Comparison of ENCODE assay signal across 14 cellular contexts in the genomic region with DNA sequence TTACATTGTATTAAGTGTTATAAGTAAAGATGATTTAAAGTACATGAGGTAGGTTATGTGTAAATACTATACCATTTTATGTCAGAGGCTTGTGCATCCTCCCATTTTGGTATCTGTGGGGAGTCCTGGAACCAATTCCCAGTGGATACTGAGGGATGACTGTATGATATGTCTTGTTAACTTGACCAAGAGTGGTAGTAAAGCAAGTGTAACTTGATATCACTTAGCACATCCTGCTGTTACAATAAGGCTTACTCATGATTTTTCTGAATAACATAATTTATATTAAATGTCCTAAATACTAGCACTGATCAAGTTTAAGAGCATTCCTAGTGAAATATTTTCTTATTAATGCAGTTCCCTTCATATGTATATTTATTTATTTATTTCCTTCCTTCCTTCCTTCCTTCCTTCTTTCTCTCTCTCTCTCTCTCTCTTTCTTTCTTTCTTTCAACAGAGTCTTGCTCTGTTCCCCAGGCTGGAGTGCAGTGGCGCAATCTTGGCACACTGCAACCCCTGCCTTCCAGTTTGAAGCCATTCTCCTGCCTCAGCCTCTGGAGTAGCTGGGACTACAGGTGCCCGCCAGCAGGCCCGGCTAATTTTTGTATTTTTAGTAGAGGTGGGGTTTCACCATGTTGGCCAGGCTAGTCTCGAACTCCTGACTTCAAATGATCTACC. TPM values are rescaled to one million over a fixed set of nuclear protein-coding genes. Genes with fewer than 3 reads are reported as not detected.
DNase-seq lines count a peak whose midpoint lies in the region; ATAC-seq and TF ChIP-seq lines count a peak whose summit lies in the region.
"Had no signal": no experiment of that assay in that cellular context is flagged by ENCODE, and none has a peak within 500 bp of the region (broad histone marks: within the 10 kb centered on the region; RNA-seq: fewer than 3 reads in every experiment).

No MANE protein-coding gene starts in this region.

- ATAC-seq in CD4-positive, CD25-positive, alpha-beta regulatory T cell (ENCODE audit: low read depth in 2 of 2), result no peak
- ATAC-seq in activated T-helper 17 cell treated with anti-CD3 and anti-CD28 coated beads, Interleukin-2, amount 50 U/mL, for 72 hours (replicated peaks), result no peak
- ATAC-seq in GM18505 (IDR thresholded peaks at IDR 0.05; ENCODE audit: unreplicated experiment) (no peak), GM21717 (IDR thresholded peaks at IDR 0.05; ENCODE audit: unreplicated experiment) (no peak)

- H3K27ac Mint-ChIP-seq in CD4-positive, CD25-positive, alpha-beta regulatory T cell, result peak overlapping the region in 2 of 3 donors; percentile 36 to 56
- H3K27ac Mint-ChIP-seq in activated T-helper 17 cell treated with anti-CD3 and anti-CD28 coated beads, Interleukin-2, amount 50 U/mL, for 72 hours, result no peak overlapping the region

- DNase-seq in CD4-positive, CD25-positive, alpha-beta regulatory T cell, result no peak
- peak; percentile 45 for DNase-seq in HS-5 (ENCODE audit: low read depth)
- DNase-seq in fibroblast of the aortic adventitia (ENCODE audit: low read depth), result peak; percentile 40
- DNase-seq in amygdala (lab: John Stamatoyannopoulos, UW), result no peak
- no peak for DNase-seq in NCI-H748 treated with DMSO at 0.1 percent for 48 hours (lab: John Stamatoyannopoulos, UW)
- DNase-seq: activated CD8-positive, alpha-beta memory T cell treated with anti-CD3 and anti-CD28 coated beads, Interleukin-2, amount 50 U/mL, for 4 hours; left cardiac atrium; NCI-H2029 treated with DMSO at 0.1 percent for 48 hours; uterus had no signal

- no peak for TF ChIP-seq POLR2A in GM18505 (IDR thresholded peaks at IDR 0.05; ENCODE audit: borderline replicate concordance, extremely low read depth, insufficient read depth, insufficient read length)

- no peak for TF ChIP-seq CTCF in fibroblast of the aortic adventitia (IDR thresholded peaks at IDR 0.05; ENCODE audit: insufficient read depth, low read length)

- H3K4me3 Mint-ChIP-seq in CD4-positive, CD25-positive, alpha-beta regulatory T cell, result peak overlapping the region in 3 of 4 donors; percentile 2 to 80 (median 61)
- H3K4me3 Mint-ChIP-seq in activated T-helper 17 cell treated with anti-CD3 and anti-CD28 coated beads, Interleukin-2, amount 50 U/mL, for 72 hours, result peak overlapping the region; percentile 52

- H3K36me3 ChIP-seq in CD4-positive, CD25-positive, alpha-beta regulatory T cell (ENCODE audit: control insufficient read depth, insufficient read depth, low read length), result peaks cover 10% of the 10 kb centered on the region
- H3K36me3 ChIP-seq: uterus had no signal

- no peaks in the 10 kb centered on the region for H3K9me3 ChIP-seq in CD4-positive, CD25-positive, alpha-beta regulatory T cell (ENCODE audit: control insufficient read depth in 2 of 2, low read length in 2 of 2)
- H3K9me3 ChIP-seq: uterus had no signal

- peaks cover 56 to 93% (median 70%) of the 10 kb centered on the region in 4 donors for H3K4me1 Mint-ChIP-seq in CD4-positive, CD25-positive, alpha-beta regulatory T cell
- peaks cover 56% of the 10 kb centered on the region for H3K4me1 Mint-ChIP-seq in activated T-helper 17 cell treated with anti-CD3 and anti-CD28 coated beads, Interleukin-2, amount 50 U/mL, for 72 hours

- H3K4me3 ChIP-seq in CD4-positive, CD25-positive, alpha-beta regulatory T cell (ENCODE audit: low read depth, low read length), result peak overlapping the region; percentile 27
- H3K4me3 ChIP-seq in fibroblast of the aortic adventitia (ENCODE audit: low read depth, low read length), result no peak overlapping the region
- H3K4me3 ChIP-seq: SJSA1, uterus had no signal

- H3K4me1 ChIP-seq in CD4-positive, CD25-positive, alpha-beta regulatory T cell (ENCODE audit: control insufficient read depth, insufficient read depth, low read length, poor library complexity, severe bottlenecking), result peaks cover 65% of the 10 kb centered on the region

- no peaks in the 10 kb centered on the region for H3K27me3 Mint-ChIP-seq in CD4-positive, CD25-positive, alpha-beta regulatory T cell
- no peaks in the 10 kb centered on the region for H3K27me3 Mint-ChIP-seq in activated T-helper 17 cell treated with anti-CD3 and anti-CD28 coated beads, Interleukin-2, amount 50 U/mL, for 72 hours

- H3K27me3 ChIP-seq in CD4-positive, CD25-positive, alpha-beta regulatory T cell (ENCODE audit: control insufficient read depth, insufficient read depth, low read length), result no peaks in the 10 kb centered on the region
- H3K27me3 ChIP-seq: SJSA1, uterus had no signal

- no peaks in the 10 kb centered on the region for H3K9me3 Mint-ChIP-seq in CD4-positive, CD25-positive, alpha-beta regulatory T cell
- H3K9me3 Mint-ChIP-seq in activated T-helper 17 cell treated with anti-CD3 and anti-CD28 coated beads, Interleukin-2, amount 50 U/mL, for 72 hours, result peaks cover 3% of the 10 kb centered on the region

- H3K27ac ChIP-seq in CD4-positive, CD25-positive, alpha-beta regulatory T cell (ENCODE audit: insufficient read depth, low read length, poor library complexity, severe bottlenecking), result no peak overlapping the region
- H3K27ac ChIP-seq: SJSA1, uterus, VCaP had no signal

- peaks cover 20% of the 10 kb centered on the region for H3K36me3 Mint-ChIP-seq in CD4-positive, CD25-positive, alpha-beta regulatory T cell
- peaks cover 93% of the 10 kb centered on the region for H3K36me3 Mint-ChIP-seq in activated T-helper 17 cell treated with anti-CD3 and anti-CD28 coated beads, Interleukin-2, amount 50 U/mL, for 72 hours (ENCODE audit: low read depth)

RNA-seq across cellular contexts. Expression of a gene that starts 7.5 kb away (rescaled TPM):
- total RNA-seq in CD4-positive, CD25-positive, alpha-beta regulatory T cell, result 109 TPM
- polyA plus RNA-seq in CD4-positive, CD25-positive, alpha-beta regulatory T cell, result 10 to 100 TPM; 68.2 to 89.3 (median 78.6) TPM
- 100 to 1,000 TPM in 1 of 2 donors, 10 to 100 TPM in 1; 35.0 to 101 TPM for total RNA-seq in activated T-helper 17 cell treated with anti-CD3 and anti-CD28 coated beads, Interleukin-2, amount 50 U/mL, for 72 hours
- total RNA-seq in fibroblast of the aortic adventitia (ENCODE audit: low replicate concordance), result 36.3 and 71.4 TPM in 2 replicates

Comparison
In these comparisons a context has a peak if more than half of its experiments do, and no peak if none do; other contexts are left out.
1. DNase-seq: peak in HS-5 (single experiment) and fibroblast of the aortic adventitia (single experiment); none in CD4-positive, CD25-positive, alpha-beta regulatory T cell (0 of 3), amygdala (0 of 56) and NCI-H748 treated with DMSO at 0.1 percent for 48 hours (single experiment).